8 cellular contexts compared by ENCODE assay signal in the genomic region with DNA sequence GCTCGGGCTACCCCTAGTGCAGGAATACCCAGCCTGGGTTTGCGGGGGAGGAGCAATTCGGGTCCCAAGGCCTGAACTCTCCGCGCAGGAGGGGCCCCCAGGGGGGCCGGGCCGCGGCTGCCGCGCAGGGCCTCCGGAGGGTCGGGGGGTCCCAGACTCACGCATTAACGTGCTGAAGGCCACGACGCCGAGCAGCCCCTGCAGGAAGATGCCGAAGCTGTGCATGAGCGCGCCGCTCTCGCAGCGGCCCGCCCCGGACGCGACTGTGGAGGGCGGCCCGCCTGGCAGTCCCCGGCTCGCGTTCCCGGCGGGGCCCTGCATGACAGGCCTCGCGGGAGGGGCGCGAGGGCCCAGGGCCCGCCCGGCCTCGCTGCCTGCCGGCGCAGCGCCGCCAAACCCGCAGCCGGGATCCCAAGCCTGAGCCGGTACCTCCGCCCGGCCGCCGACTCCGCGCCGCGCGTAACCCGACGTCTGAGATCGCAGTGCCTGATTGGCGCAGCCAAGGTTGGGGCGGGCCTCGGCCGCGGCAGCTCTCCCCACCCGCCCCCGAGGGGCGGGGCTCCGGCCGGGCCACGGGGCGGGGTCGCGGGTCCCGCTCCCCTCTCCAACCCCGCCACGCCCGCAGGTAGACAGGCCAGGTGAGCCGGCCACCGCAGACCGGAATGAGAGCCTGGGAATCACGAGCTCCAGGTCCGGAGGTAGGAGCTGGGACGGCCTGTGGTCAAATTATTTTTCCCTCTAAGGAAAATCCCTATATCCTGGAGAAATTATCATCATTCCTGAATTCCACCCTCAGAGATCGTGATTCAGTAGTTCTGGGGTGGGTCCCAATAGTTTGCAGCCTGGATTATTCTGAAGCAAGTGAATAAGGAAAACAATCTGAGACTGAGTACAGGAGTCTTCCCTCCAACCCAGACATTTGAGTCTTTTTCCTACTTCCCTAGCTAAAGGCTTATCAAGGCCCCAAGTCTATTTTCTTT.
DNase-seq lines count a peak whose midpoint lies in the region; ATAC-seq lines count a peak whose summit lies in the region.

A gene (minus strand): TSS at position 419 of the 980 bp plus-strand sequence. CDS start 98 bp downstream, at position 321.

- H3K27me3 Mint-ChIP-seq in central memory CD8-positive, alpha-beta T cell, result no peaks in the 10 kb centered on the region

- H3K27ac Mint-ChIP-seq in central memory CD8-positive, alpha-beta T cell (ENCODE audit: low read depth), result peak within 1 kb of the TSS; percentile 88

- no peaks in the 10 kb centered on the region for H3K9me3 Mint-ChIP-seq in central memory CD8-positive, alpha-beta T cell

- peaks cover 3% of the 10 kb centered on the region for H3K36me3 Mint-ChIP-seq in central memory CD8-positive, alpha-beta T cell (ENCODE audit: insufficient read depth)

- peaks cover 46% of the 10 kb centered on the region for H3K4me1 Mint-ChIP-seq in central memory CD8-positive, alpha-beta T cell

- peak within 1 kb of the TSS; percentile 91 for H3K4me3 Mint-ChIP-seq in central memory CD8-positive, alpha-beta T cell

- peak; percentile 87 for ATAC-seq in GM18907 (IDR thresholded peaks at IDR 0.05; ENCODE audit: unreplicated experiment)
- ATAC-seq in HG03135 (IDR thresholded peaks at IDR 0.05; ENCODE audit: unreplicated experiment), result peak; percentile 86
- ATAC-seq in activated CD4-positive, CD25-positive, alpha-beta regulatory T cell treated with anti-CD3 and anti-CD28 coated beads, Interleukin-2, amount 50 U/mL, for 24 hours, result peak; percentile 77 to 81
- ATAC-seq in central memory CD8-positive, alpha-beta T cell (replicated peaks; ENCODE audit: extremely low read depth, poor library complexity, severe bottlenecking), result peak; percentile 86

- DNase-seq in AG08395 (ENCODE audit: low spot score), result peak; percentile 96
- DNase-seq in NCI-H226, result peak; percentile 66
- peak; percentile 74 to 78 for DNase-seq in central memory CD8-positive, alpha-beta T cell (ENCODE audit: low spot score in 2 of 2)
- peak; percentile 93 for DNase-seq in islet precursor cell
- peak; percentile 71 to 82 (median 73) for DNase-seq in stimulated activated CD4-positive, alpha-beta T cell treated with anti-CD3 and anti-CD28 coated beads, Interleukin-12 subunit alpha, Interleukin-12 subunit beta, amount 100 ng/mL, for 48 hours (ENCODE audit: low read depth in 2 of 3, low spot score in 1 of 3)

Comparison
In these comparisons a context has a peak if more than half of its experiments do, and no peak if none do; other contexts are left out.
1. Peak in every context shown above with its lines: DNase-seq and ATAC-seq.